In the genomic region with DNA sequence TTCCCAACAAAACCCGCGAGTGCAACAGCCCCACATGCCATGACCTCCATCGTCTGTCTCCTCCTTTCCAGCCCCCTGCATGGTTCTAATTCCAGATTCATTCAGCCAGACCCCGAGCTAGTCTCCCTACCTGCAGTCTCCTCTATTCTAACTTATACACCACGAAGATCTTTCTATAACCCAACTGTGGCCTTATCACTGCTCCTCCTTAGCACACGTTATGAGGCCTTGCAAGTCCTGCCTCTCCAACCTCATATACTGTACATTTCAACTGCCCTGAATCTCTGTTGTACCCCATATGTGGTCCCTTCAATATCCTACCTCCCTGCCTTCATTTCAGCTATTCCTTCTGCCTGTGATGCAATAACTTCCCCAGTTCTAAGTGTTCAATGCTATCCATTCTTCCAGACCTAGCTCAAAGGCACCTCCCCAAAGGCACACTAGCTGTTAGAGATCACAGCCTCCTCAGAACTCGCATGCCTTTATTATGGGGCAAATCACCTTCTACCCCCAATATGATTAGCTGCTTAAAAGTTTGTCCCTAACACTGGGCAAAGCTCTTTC, we compare ENCODE assay signal across 14 cellular contexts.
DNase-seq lines count a peak whose midpoint lies in the region; ATAC-seq and TF ChIP-seq lines count a peak whose summit lies in the region.
"Had no signal": no experiment of that assay in that cellular context is flagged by ENCODE, and none has a peak within 500 bp of the region (broad histone marks: within the 10 kb centered on the region; RNA-seq: fewer than 3 reads in every experiment).

No MANE protein-coding gene starts in this region.

- H3K23ac ChIP-seq in IMR-90 (ENCODE audit: low read depth, low read length): no peak overlapping the region

- H4K20me1 ChIP-seq in IMR-90 (ENCODE audit: insufficient read depth, low read length): no peaks in the 10 kb centered on the region

- TF ChIP-seq CTCF in IMR-90 (conservative IDR thresholded peaks at IDR 0.05; ENCODE audit: low read depth, low read length) (no peak), chondrocyte (IDR thresholded peaks at IDR 0.05) (no peak), mesothelial cell of epicardium (IDR thresholded peaks at IDR 0.05; ENCODE audit: unreplicated experiment) (no peak), thyroid gland (IDR thresholded peaks at IDR 0.05) (no peak)

- H3K4me1 ChIP-seq in IMR-90 (ENCODE audit: control insufficient read depth, insufficient read depth, low read length): peaks cover 6% of the 10 kb centered on the region; the same call in 1 of the 2 replicates
- peaks cover 7 to 17% of the 10 kb centered on the region in 2 donors for H3K4me1 ChIP-seq in thyroid gland
- H3K4me1 ChIP-seq: gastrocnemius medialis had no signal

- H3K27ac ChIP-seq in IMR-90 (ENCODE audit: insufficient read depth, low read length): peak overlapping the region; percentile 49; the same call in 1 of the 2 replicates
- peak overlapping the region in 2 of 3 donors; percentile 30 to 57 for H3K27ac ChIP-seq in thyroid gland
- H3K27ac ChIP-seq: KMS-11 had no signal

- H3K4me3 Mint-ChIP-seq in chondrocyte (ENCODE audit: unreplicated experiment) (no peak overlapping the region), mesothelial cell of epicardium (no peak overlapping the region)

- peak overlapping the region; percentile 18; the same call in 1 of the 2 replicates for H3K18ac ChIP-seq in IMR-90 (ENCODE audit: low read depth, low read length)

- no peak overlapping the region for H3K9ac ChIP-seq in IMR-90 (ENCODE audit: low read depth, low read length)
- H3K9ac ChIP-seq: KMS-11 had no signal

- H3K9me3 Mint-ChIP-seq in chondrocyte (ENCODE audit: low read depth) (no peaks in the 10 kb centered on the region), mesothelial cell of epicardium (no peaks in the 10 kb centered on the region)

- H3K36me3 ChIP-seq in IMR-90 (ENCODE audit: control insufficient read depth, insufficient read depth, low read length): no peaks in the 10 kb centered on the region
- H3K36me3 ChIP-seq in thyroid gland: no peaks in the 10 kb centered on the region
- H3K36me3 ChIP-seq: gastrocnemius medialis, SJCRH30 had no signal

- dilution Hi-C loops in IMR-90 (cut with HindIII; ENCODE audit: low sequenced_read_pairs, unreplicated experiment): no loop called here

- peaks cover 4% of the 10 kb centered on the region; the same call in 1 of the 2 replicates for H3K9me1 ChIP-seq in IMR-90 (ENCODE audit: insufficient read depth, low read length)

- no peak overlapping the region for H3K14ac ChIP-seq in IMR-90 (replicated peaks; ENCODE audit: low read depth, low read length)

- no peak overlapping the region for H2BK120ac ChIP-seq in IMR-90 (ENCODE audit: low read depth, low read length)

- H2AK5ac ChIP-seq in IMR-90 (ENCODE audit: low read depth, low read length): peak overlapping the region; percentile 2; the same call in 1 of the 2 replicates

- intact Hi-C loops in IMR-90 (cut with micrococcal nuclease) (no loop called here), thyroid gland (cut with DNase I) (no loop called here)

- TF ChIP-seq RAD21 in IMR-90 (IDR thresholded peaks at IDR 0.05; ENCODE audit: low read length): no peak

- H2BK20ac ChIP-seq in IMR-90 (ENCODE audit: low read depth, low read length): no peak overlapping the region

- H3K36me3 Mint-ChIP-seq in chondrocyte (ENCODE audit: low read depth) (no peaks in the 10 kb centered on the region), mesothelial cell of epicardium (no peaks in the 10 kb centered on the region)

- no TSS peak for BruUV-seq in IMR-90 (replicated peaks; lab: Mats Ljungman, UMichigan)

- CTCF ChIA-PET in IMR-90 (lab: Yijun Ruan, JAX): interaction anchor here (0.5 to 0.8 kb wide), 3 partner anchors 10 to 962 kb away, joined by 3 read pairs; no protein-coding TSS in a partner anchor

- H3K4me1 Mint-ChIP-seq in chondrocyte (ENCODE audit: low read depth): peaks cover 65% of the 10 kb centered on the region
- peaks cover 63% of the 10 kb centered on the region for H3K4me1 Mint-ChIP-seq in mesothelial cell of epicardium

- no peaks in the 10 kb centered on the region for H3K27me3 Mint-ChIP-seq in chondrocyte (ENCODE audit: low read depth)
- H3K27me3 Mint-ChIP-seq in mesothelial cell of epicardium (ENCODE audit: low read depth): no peaks in the 10 kb centered on the region

- H3K9me3 ChIP-seq in IMR-90 (ENCODE audit: control insufficient read depth, insufficient read depth, low read length) (no peaks in the 10 kb centered on the region), thyroid gland (no peaks in the 10 kb centered on the region)
- H3K9me3 ChIP-seq: gastrocnemius medialis, SJCRH30 had no signal

- H3K4me3 ChIP-seq in IMR-90 (ENCODE audit: insufficient read depth, low read depth, low read length) (no peak overlapping the region), thyroid gland (replicated peaks in 1 of 3) (no peak overlapping the region)
- H3K4me3 ChIP-seq: gastrocnemius medialis had no signal

- in situ Hi-C loops in IMR-90 (cut with MboI; ENCODE audit: low sequenced_read_pairs) (no loop called here), KBM-7 (cut with MboI; ENCODE audit: low pct_unique_long_range_greater_than_20kb, low sequenced_read_pairs) (no loop called here)

- POLR2A ChIA-PET in IMR-90 (lab: Charles Lee; ENCODE audit: unreplicated experiment): interaction anchor here (0.6 kb wide), 1 partner anchor 69 kb away, joined by 4 read pairs; no protein-coding TSS in a partner anchor

- DNase-seq in IMR-90 (no peak), chondrocyte (ENCODE audit: low spot score) (no peak), mesothelial cell of epicardium (ENCODE audit: low spot score in 2 of 2, unreplicated experiment in 2 of 2) (no peak), thyroid gland (no peak), KBM-7 (no peak)
- DNase-seq in stimulated activated CD4-positive, alpha-beta T cell treated with anti-CD3 and anti-CD28 coated beads, Interleukin-12 subunit alpha, Interleukin-12 subunit beta, amount 100 ng/mL, for 4 hours: no peak
- DNase-seq: activated CD4-positive, alpha-beta T cell treated with anti-CD3 and anti-CD28 coated beads, Interleukin-2, amount 50 U/mL, for 4 hours; activated effector memory CD4-positive, alpha-beta T cell treated with Interleukin-2 at 50 U/mL for 16 hours; gastrocnemius medialis; NCI-H187; NCI-H2227 treated with DMSO at 0.1 percent for 48 hours had no signal

- H4K91ac ChIP-seq in IMR-90 (ENCODE audit: insufficient read depth, low read depth, low read length): no peak overlapping the region

- peak overlapping the region; percentile 7; the same call in 1 of the 2 replicates for H4K5ac ChIP-seq in IMR-90 (ENCODE audit: low read depth, low read length)

- no peak for TF ChIP-seq POLR2A in IMR-90 (IDR thresholded peaks at IDR 0.05; ENCODE audit: low read depth, low read length)
- no peak for TF ChIP-seq POLR2A in thyroid gland (IDR thresholded peaks at IDR 0.05)

- WGBS in IMR-90 (ENCODE audit: extremely low coverage in 2 of 2, insufficient read length in 1 of 2), 2 experiments: 56% methylated on average over 6 of the region's 7 CpGs; no CpG with 5 or more reads in 1 of the 2 experiments
- 81 to 83% methylated on average over 7 of the region's 7 CpGs for WGBS in thyroid gland, 2 donors

- no peak overlapping the region for H3K4ac ChIP-seq in IMR-90 (ENCODE audit: low read depth, low read length)

- no peak overlapping the region for H2BK5ac ChIP-seq in IMR-90 (ENCODE audit: low read depth, low read length, poor library complexity, severe bottlenecking)

- ATAC-seq in IMR-90 (ENCODE audit: low read depth) (no peak), HG02763 (IDR thresholded peaks at IDR 0.05; ENCODE audit: unreplicated experiment) (no peak)
- ATAC-seq: gastrocnemius medialis had no signal

- H3K27me3 ChIP-seq in IMR-90 (ENCODE audit: control insufficient read depth, insufficient read depth, low read length): no peaks in the 10 kb centered on the region
- no peaks in the 10 kb centered on the region for H3K27me3 ChIP-seq in thyroid gland
- H3K27me3 ChIP-seq: gastrocnemius medialis, SJCRH30 had no signal

- H2AFZ ChIP-seq in IMR-90 (replicated peaks; ENCODE audit: low read length, poor library complexity): peak overlapping the region; percentile 14

- H2AK9ac ChIP-seq in IMR-90 (replicated peaks; ENCODE audit: low read depth, low read length, poor library complexity): peak overlapping the region; percentile 70

- H3K79me1 ChIP-seq in IMR-90 (ENCODE audit: low read depth in 1 of 2, low read length in 2 of 2): no peaks in the 10 kb centered on the region

- H3K27ac Mint-ChIP-seq in chondrocyte (ENCODE audit: unreplicated experiment): peak overlapping the region; percentile 95
- H3K27ac Mint-ChIP-seq in mesothelial cell of epicardium: peak overlapping the region; percentile 94

- no peak overlapping the region for H3K56ac ChIP-seq in IMR-90 (ENCODE audit: extremely low read depth, insufficient read depth, low read length)

- H3K4me2 ChIP-seq in IMR-90 (ENCODE audit: low read depth, low read length): no peak overlapping the region
- H3K4me2 ChIP-seq: KMS-11 had no signal

- H4K8ac ChIP-seq in IMR-90 (ENCODE audit: low read depth in 2 of 2, low read length in 2 of 2): no peak overlapping the region

- H2BK15ac ChIP-seq in IMR-90 (ENCODE audit: low read depth, low read length): 0 out of 3 replicates have a peak overlapping the region, but pooled peaks have one; percentile 50

TF ChIP-seq in IMR-90, 13 proteins besides CTCF, POLR2A, EP300 and RAD21:
- TF ChIP-seq, protein P1, sequence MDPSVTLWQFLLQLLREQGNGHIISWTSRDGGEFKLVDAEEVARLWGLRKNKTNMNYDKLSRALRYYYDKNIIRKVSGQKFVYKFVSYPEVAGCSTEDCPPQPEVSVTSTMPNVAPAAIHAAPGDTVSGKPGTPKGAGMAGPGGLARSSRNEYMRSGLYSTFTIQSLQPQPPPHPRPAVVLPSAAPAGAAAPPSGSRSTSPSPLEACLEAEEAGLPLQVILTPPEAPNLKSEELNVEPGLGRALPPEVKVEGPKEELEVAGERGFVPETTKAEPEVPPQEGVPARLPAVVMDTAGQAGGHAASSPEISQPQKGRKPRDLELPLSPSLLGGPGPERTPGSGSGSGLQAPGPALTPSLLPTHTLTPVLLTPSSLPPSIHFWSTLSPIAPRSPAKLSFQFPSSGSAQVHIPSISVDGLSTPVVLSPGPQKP (IDR thresholded peaks at IDR 0.05; ENCODE audit: borderline replicate concordance, low read depth, low read length): no peak
- TF ChIP-seq CEBPB (IDR thresholded peaks at IDR 0.05; ENCODE audit: low read depth, low read length): peak; percentile 67
